In genomic region chr12:2336409-2336829, GRCh38 we compare ENCODE assay signal across 8 cellular contexts.
DNase-seq lines count a peak whose midpoint lies in the region; ATAC-seq, FAIRE-seq and TF ChIP-seq lines count a peak whose summit lies in the region.

No MANE protein-coding gene starts in this region.

- no peak overlapping the region for H3K4me3 Mint-ChIP-seq in CD4-positive, alpha-beta T cell

- SMC1A ChIA-PET in GM12878 (lab: Charles Lee; ENCODE audit: uncharacterized antibody, unreplicated experiment) = interaction anchor here (0.7 to 1.0 kb wide), 3 partner anchors 22 to 1025 kb away, joined by 3 to 4 read pairs (median 3); no protein-coding TSS in a partner anchor

- no peaks in the 10 kb centered on the region for H3K9me3 ChIP-seq in BLaER1
- H3K9me3 ChIP-seq in GM12878 (replicated peaks; ENCODE audit: control insufficient read depth, insufficient read depth, low read length) = no peaks in the 10 kb centered on the region; the same call in 2 of the 3 replicates
- peaks cover 0 to 2% of the 10 kb centered on the region in 2 donors for H3K9me3 ChIP-seq in lung (ENCODE audit: control insufficient read depth in 2 of 2, insufficient read depth in 1 of 2, low read length in 1 of 2)
- no peaks in the 10 kb centered on the region for H3K9me3 ChIP-seq in CD4-positive, alpha-beta T cell (ENCODE audit: control insufficient read depth, low read length)

- H3K36me3 Mint-ChIP-seq in CD4-positive, alpha-beta T cell (ENCODE audit: low read depth) = no peaks in the 10 kb centered on the region

- no peaks in the 10 kb centered on the region for H4K20me1 ChIP-seq in BLaER1
- no peaks in the 10 kb centered on the region for H4K20me1 ChIP-seq in GM12878 (ENCODE audit: control insufficient read depth, insufficient read depth)

- TF ChIP-seq RAD21 in GM12878 (IDR thresholded peaks at IDR 0.05; ENCODE audit: insufficient read depth, low read depth, low read length) = no peak

- FAIRE-seq in GM12878 (lab: Jason Lieb, UNC) = peak; percentile 85

- H3K9ac ChIP-seq in BLaER1 (no peak overlapping the region), GM12878 (ENCODE audit: control insufficient read depth, insufficient read depth, low read length) (peak overlapping the region; percentile 26; the same call in 1 of the 2 replicates)

- RAD21 ChIA-PET in GM12878 (lab: Charles Lee; ENCODE audit: unreplicated experiment) = no interaction called here

- TF ChIP-seq CTCF in GM12878 (IDR thresholded peaks at IDR 0.05 in 2 of 3, conservative IDR thresholded peaks at IDR 0.05 in 1 of 3; ENCODE audit: control insufficient read depth in 2 of 3, extremely low read depth in 1 of 3, insufficient read depth in 1 of 3, low read depth in 3 of 3, low read length in 3 of 3) = no peak
- no peak for TF ChIP-seq CTCF in lung (IDR thresholded peaks at IDR 0.05; ENCODE audit: control extremely low read depth, extremely low read depth)
- TF ChIP-seq CTCF in CD4-positive, alpha-beta T cell (IDR thresholded peaks at IDR 0.05) = no peak

- ATAC-seq in GM21360 (IDR thresholded peaks at IDR 0.05; ENCODE audit: unreplicated experiment) (peak; percentile 92), GM12878 (peak; percentile 99), lung (ENCODE audit: insufficient read depth, low FRiP score) (peak; percentile 41)
- no peak for ATAC-seq in CD4-positive, alpha-beta T cell (ENCODE audit: poor library complexity)

- H3K9me3 Mint-ChIP-seq in CD4-positive, alpha-beta T cell = no peaks in the 10 kb centered on the region

- POLR2A ChIA-PET in GM12878 (lab: Charles Lee) = interaction anchor here (0.7 kb wide), 1 partner anchor 186 kb away, joined by 5 read pairs; no protein-coding TSS in a partner anchor
- POLR2A ChIA-PET in CD4-positive, alpha-beta T cell (lab: Charles Lee) = interaction anchor here (0.6 kb wide), 1 partner anchor 77 kb away, joined by 3 read pairs; no protein-coding TSS in a partner anchor

- BruUV-seq in GM12878 (replicated peaks; lab: Mats Ljungman, UMichigan) = no TSS peak

- TF ChIP-seq EP300 in GM12878 (IDR thresholded peaks at IDR 0.05; ENCODE audit: borderline replicate concordance in 1 of 2, control insufficient read depth in 1 of 2, low read depth in 2 of 2, low read length in 2 of 2) = peak; percentile 59 to 66; a peak in 2 of 4 replicates

- peaks cover 54% of the 10 kb centered on the region for H3K4me1 ChIP-seq in BLaER1
- H3K4me1 ChIP-seq in GM12878 (ENCODE audit: control insufficient read depth, insufficient read depth, low read length) = peaks cover 25% of the 10 kb centered on the region
- H3K4me1 ChIP-seq in lung (ENCODE audit: control insufficient read depth in 2 of 2, insufficient read depth in 2 of 2, low read length in 2 of 2) = peaks cover 7 to 29% of the 10 kb centered on the region in 2 donors

- H3K27me3 Mint-ChIP-seq in CD4-positive, alpha-beta T cell = no peaks in the 10 kb centered on the region

- H3K4me2 ChIP-seq in BLaER1 (peak overlapping the region; percentile 68), GM12878 (ENCODE audit: control insufficient read depth, insufficient read depth) (peak overlapping the region; percentile 91)

- H2AFZ ChIP-seq in GM12878 (ENCODE audit: control insufficient read depth, low read depth, low read length) = peak overlapping the region; percentile 13

- H3K27me3 ChIP-seq in BLaER1 (no peaks in the 10 kb centered on the region), GM12878 (replicated peaks in 1 of 2; ENCODE audit: control insufficient read depth in 2 of 2, insufficient read depth in 2 of 2, low read length in 1 of 2) (no peaks in the 10 kb centered on the region), lung (ENCODE audit: control insufficient read depth, insufficient read depth) (no peaks in the 10 kb centered on the region)
- H3K27me3 ChIP-seq in CD4-positive, alpha-beta T cell (ENCODE audit: control insufficient read depth, insufficient read depth, low read length) = no peaks in the 10 kb centered on the region

- no peak for TF ChIP-seq POLR2A in GM12878 (IDR thresholded peaks at IDR 0.05; ENCODE audit: low read depth, low read length)

- in situ Hi-C loops in GM12878 (cut with MboI) = no loop called here

- CTCF ChIA-PET in GM12878 (lab: Yijun Ruan, JAX) = no interaction called here
- CTCF ChIA-PET in CD4-positive, alpha-beta T cell (lab: Charles Lee) = no interaction called here

- H3K4me3 ChIP-seq in BLaER1 = no peak overlapping the region
- peak overlapping the region; percentile 54; the same call in 1 of the 2 replicates for H3K4me3 ChIP-seq in GM12878
- H3K4me3 ChIP-seq in lung = no peak overlapping the region

- H3K27ac ChIP-seq in BLaER1 (peak overlapping the region; percentile 38; the same call in 1 of the 2 replicates), GM12878 (ENCODE audit: control insufficient read depth, insufficient read depth) (peak overlapping the region; percentile 76), lung (ENCODE audit: low read depth in 1 of 2, low read length in 1 of 2) (peak overlapping the region; percentile 37 to 90)
- H3K27ac ChIP-seq in CD4-positive, alpha-beta T cell (ENCODE audit: low read depth, low read length) = no peak overlapping the region

- no peaks in the 10 kb centered on the region for H3K4me1 Mint-ChIP-seq in CD4-positive, alpha-beta T cell (ENCODE audit: low read depth)

- no peaks in the 10 kb centered on the region for H3K79me2 ChIP-seq in GM12878 (ENCODE audit: control insufficient read depth, insufficient read depth, low read length)

- no peak overlapping the region for H3K27ac Mint-ChIP-seq in CD4-positive, alpha-beta T cell

- DNase-seq in HK-2 (ENCODE audit: unreplicated experiment) (peak; percentile 48), GM12878 (ENCODE audit: low read depth, low spot score) (peak; percentile 85), lung (ENCODE audit: low spot score) (no peak)
- DNase-seq in stimulated activated CD4-positive, alpha-beta T cell treated with anti-CD3 and anti-CD28 coated beads, Interleukin-2, amount 100 ng/mL, for 24 hours = no peak
- no peak for DNase-seq in activated CD8-positive, alpha-beta memory T cell treated with anti-CD3 and anti-CD28 coated beads, Interleukin-2, amount 50 U/mL, for 4 hours
- no peak for DNase-seq in CD4-positive, alpha-beta T cell

- intact Hi-C loops in GM12878 (cut with micrococcal nuclease; ENCODE audit: unreplicated experiment) = no loop called here
- intact Hi-C loops in CD4-positive, alpha-beta T cell (cut with DNase I, micrococcal nuclease) = no loop called here

- H3K36me3 ChIP-seq in BLaER1 = no peaks in the 10 kb centered on the region
- no peaks in the 10 kb centered on the region for H3K36me3 ChIP-seq in GM12878 (ENCODE audit: control insufficient read depth in 2 of 2, insufficient read depth in 2 of 2, low read length in 1 of 2)
- H3K36me3 ChIP-seq in lung (ENCODE audit: control insufficient read depth in 2 of 2, insufficient read depth in 2 of 2, low read length in 2 of 2) = no peaks in the 10 kb centered on the region

- 1% methylated on average over 5 of the region's 5 CpGs for WGBS in GM12878 (ENCODE audit: insufficient coverage, insufficient replicate concordance, low lambda C conversion rate, missing lambda C conversion rate)
- WGBS in lung, 2 donors = 14 to 52% methylated on average over 5 of the region's 5 CpGs

TF ChIP-seq in GM12878, 131 proteins besides CTCF, POLR2A, EP300 and RAD21 (continues in another document):
- no peak for TF ChIP-seq CHD2 (IDR thresholded peaks at IDR 0.05; ENCODE audit: borderline replicate concordance, low read depth, low read length)
- no peak for TF ChIP-seq RB1 (IDR thresholded peaks at IDR 0.05; ENCODE audit: borderline replicate concordance)
- no peak for TF ChIP-seq HDAC6 (IDR thresholded peaks at IDR 0.05; ENCODE audit: unreplicated experiment)
- no peak for TF ChIP-seq TCF7 (IDR thresholded peaks at IDR 0.05; ENCODE audit: borderline replicate concordance)
- TF ChIP-seq MEF2B (IDR thresholded peaks at IDR 0.05; ENCODE audit: partially characterized antibody, poor library complexity, severe bottlenecking) = peak; percentile 90
- no peak; the same call in 1 of the 2 replicates for TF ChIP-seq ZBTB40 (IDR thresholded peaks at IDR 0.05; ENCODE audit: borderline replicate concordance)
- TF ChIP-seq CBX5 (IDR thresholded peaks at IDR 0.05; ENCODE audit: low read depth) = 0 out of 2 replicates have a peak, but pooled peaks have one; percentile 26

Comparison
In these comparisons a context has a peak if more than half of its experiments do, and no peak if none do; other contexts are left out.
1. DNase-seq: peak in HK-2 (single experiment) and GM12878 (single experiment); none in lung (single experiment), stimulated activated CD4-positive, alpha-beta T cell treated with anti-CD3 and anti-CD28 coated beads, Interleukin-2, amount 100 ng/mL, for 24 hours (0 of 2), activated CD8-positive, alpha-beta memory T cell treated with anti-CD3 and anti-CD28 coated beads, Interleukin-2, amount 50 U/mL, for 4 hours (single experiment) and CD4-positive, alpha-beta T cell (0 of 10).